28 cellular contexts compared by ENCODE assay signal in the genomic region with DNA sequence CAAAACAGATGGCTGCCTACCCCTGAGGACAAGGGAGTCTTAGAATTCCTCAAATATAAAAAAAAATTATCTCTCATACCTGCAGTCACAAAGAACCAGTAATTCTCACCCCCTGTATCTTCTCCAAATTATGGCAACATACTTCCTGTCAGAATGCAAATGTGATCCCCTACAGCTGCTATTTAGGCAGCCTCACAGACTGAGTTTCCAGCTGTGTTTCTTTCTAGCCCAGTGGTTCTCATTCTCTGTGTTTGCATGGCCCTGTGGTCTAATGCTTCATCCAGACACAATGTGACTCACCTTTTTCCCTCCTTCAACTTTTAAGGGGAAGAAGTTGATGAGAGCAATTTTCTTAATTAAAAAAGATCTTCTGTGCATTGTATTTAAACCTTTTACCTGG.
DNase-seq lines count a peak whose midpoint lies in the region; ATAC-seq and TF ChIP-seq lines count a peak whose summit lies in the region.
"Had no signal": no experiment of that assay in that cellular context is flagged by ENCODE, and none has a peak within 500 bp of the region (broad histone marks: within the 10 kb centered on the region; RNA-seq: fewer than 3 reads in every experiment).

No MANE protein-coding gene starts in this region.

- H3K4me1 Mint-ChIP-seq in glutamatergic neuron (ENCODE audit: low read depth, unreplicated experiment), result peaks cover 49% of the 10 kb centered on the region
- H3K4me1 Mint-ChIP-seq: activated B cell treated with CpG ODN at 0.5 μM for 24 hours; activated naive CD4-positive, alpha-beta T cell treated with anti-CD3 and anti-CD28 coated beads, Interleukin-2, amount 50 U/mL, for 24 hours; central memory CD8-positive, alpha-beta T cell; naive B cell had no signal

- H3K4me3 ChIP-seq in BLaER1, result no peak overlapping the region
- no peak overlapping the region for H3K4me3 ChIP-seq in H7 (ENCODE audit: insufficient read depth, low read depth, low read length)
- H3K4me3 ChIP-seq in dorsolateral prefrontal cortex, result no peak overlapping the region
- H3K4me3 ChIP-seq: PC-9, skin epidermis, suprapubic skin, uterus had no signal

- intact Hi-C loops in dorsolateral prefrontal cortex (cut with DNase I), result no loop called here

- H3K4me1 ChIP-seq in BLaER1, result peaks cover 11% of the 10 kb centered on the region
- H3K4me1 ChIP-seq: suprapubic skin, uterus had no signal

- no peaks in the 10 kb centered on the region for H4K20me1 ChIP-seq in BLaER1

- H3K27me3 Mint-ChIP-seq in glutamatergic neuron (ENCODE audit: unreplicated experiment), result peaks cover 3% of the 10 kb centered on the region
- H3K27me3 Mint-ChIP-seq: activated B cell treated with CpG ODN at 0.5 μM for 24 hours; activated naive CD4-positive, alpha-beta T cell treated with anti-CD3 and anti-CD28 coated beads, Interleukin-2, amount 50 U/mL, for 24 hours; central memory CD8-positive, alpha-beta T cell; naive B cell had no signal

- H3K9ac ChIP-seq in BLaER1, result no peak overlapping the region

- no peaks in the 10 kb centered on the region for H3K36me3 Mint-ChIP-seq in glutamatergic neuron (ENCODE audit: unreplicated experiment)
- H3K36me3 Mint-ChIP-seq: activated naive CD4-positive, alpha-beta T cell treated with anti-CD3 and anti-CD28 coated beads, Interleukin-2, amount 50 U/mL, for 24 hours; naive B cell had no signal

- H3K27ac Mint-ChIP-seq in glutamatergic neuron (ENCODE audit: unreplicated experiment), result peak overlapping the region; percentile 87
- H3K27ac Mint-ChIP-seq: activated B cell treated with CpG ODN at 0.5 μM for 24 hours; activated naive CD4-positive, alpha-beta T cell treated with anti-CD3 and anti-CD28 coated beads, Interleukin-2, amount 50 U/mL, for 24 hours; naive B cell had no signal

- TF ChIP-seq CTCF in glutamatergic neuron (IDR thresholded peaks at IDR 0.05; ENCODE audit: partially characterized antibody, unreplicated experiment) (no peak), dorsolateral prefrontal cortex (IDR thresholded peaks at IDR 0.05 in 54 of 56, conservative IDR thresholded peaks at IDR 0.05 in 2 of 56; ENCODE audit: low read depth in 1 of 56, partially characterized antibody in 56 of 56) (no peak)

- no peaks in the 10 kb centered on the region for H3K9me3 ChIP-seq in BLaER1
- H3K9me3 ChIP-seq: suprapubic skin, uterus had no signal

- 0 out of 2 replicates have a peak overlapping the region, but pooled peaks have one; percentile 11 for H3K4me2 ChIP-seq in BLaER1
- H3K4me2 ChIP-seq: PC-9 had no signal

- peak; percentile 13 for DNase-seq in H7
- DNase-seq in NCI-H446 treated with DMSO at 0.1 percent for 48 hours (lab: John Stamatoyannopoulos, UW), result peak; percentile 27
- no peak for DNase-seq in glutamatergic neuron
- DNase-seq in dorsolateral prefrontal cortex, result no peak
- DNase-seq in ureter (ENCODE audit: low spot score), result no peak
- no peak for DNase-seq in NCI-H2107 treated with DMSO at 0.1 percent for 48 hours (lab: John Stamatoyannopoulos, UW; ENCODE audit: unreplicated experiment)
- DNase-seq: activated B cell treated with CpG ODN at 0.5 μM for 24 hours; activated CD8-positive, alpha-beta memory T cell treated with anti-CD3 and anti-CD28 coated beads, Interleukin-2, amount 50 U/mL, for 4 hours; anterior cingulate cortex; Calu3; DND-41; left colon; mesenchymal stem cell; naive B cell; NCI-H1105; NCI-H2029 treated with DMSO at 0.1 percent for 48 hours; occipital lobe; PC-9; SHP77; stimulated activated CD4-positive, alpha-beta T cell treated with anti-CD3 and anti-CD28 coated beads, Interleukin-2, amount 100 ng/mL, for 24 hours; T1000; uterus had no signal

- H3K9me3 Mint-ChIP-seq in glutamatergic neuron (ENCODE audit: unreplicated experiment), result peaks cover 15% of the 10 kb centered on the region
- H3K9me3 Mint-ChIP-seq: activated B cell treated with CpG ODN at 0.5 μM for 24 hours had no signal

- no peaks in the 10 kb centered on the region for H3K36me3 ChIP-seq in BLaER1
- H3K36me3 ChIP-seq in H7 (replicated peaks; ENCODE audit: control insufficient read depth, insufficient read depth, low read length), result no peaks in the 10 kb centered on the region
- H3K36me3 ChIP-seq: suprapubic skin, uterus had no signal

- no peaks in the 10 kb centered on the region for H3K27me3 ChIP-seq in BLaER1
- no peaks in the 10 kb centered on the region for H3K27me3 ChIP-seq in H7 (ENCODE audit: control insufficient read depth, insufficient read depth, low read length)
- H3K27me3 ChIP-seq in dorsolateral prefrontal cortex, result no peaks in the 10 kb centered on the region
- H3K27me3 ChIP-seq: suprapubic skin, uterus had no signal

- ATAC-seq in GM19328 (IDR thresholded peaks at IDR 0.05; ENCODE audit: unreplicated experiment), result no peak
- ATAC-seq: left colon had no signal

- H3K27ac ChIP-seq in BLaER1 (no peak overlapping the region), dorsolateral prefrontal cortex (no peak overlapping the region)
- H3K27ac ChIP-seq: PC-9, skin epidermis, suprapubic skin, uterus had no signal

- no peak overlapping the region for H3K4me3 Mint-ChIP-seq in glutamatergic neuron (ENCODE audit: unreplicated experiment)
- H3K4me3 Mint-ChIP-seq: activated B cell treated with CpG ODN at 0.5 μM for 24 hours; activated naive CD4-positive, alpha-beta T cell treated with anti-CD3 and anti-CD28 coated beads, Interleukin-2, amount 50 U/mL, for 24 hours; central memory CD8-positive, alpha-beta T cell; naive B cell had no signal

Comparison
In these comparisons a context has a peak if more than half of its experiments do, and no peak if none do; other contexts are left out.
1. DNase-seq: peak in H7 (single experiment) and NCI-H446 treated with DMSO at 0.1 percent for 48 hours (single experiment); none in glutamatergic neuron (single experiment), dorsolateral prefrontal cortex (0 of 10), ureter (single experiment) and NCI-H2107 treated with DMSO at 0.1 percent for 48 hours (single experiment).